Comparison of ENCODE assay signal across 8 cellular contexts in the genomic region with DNA sequence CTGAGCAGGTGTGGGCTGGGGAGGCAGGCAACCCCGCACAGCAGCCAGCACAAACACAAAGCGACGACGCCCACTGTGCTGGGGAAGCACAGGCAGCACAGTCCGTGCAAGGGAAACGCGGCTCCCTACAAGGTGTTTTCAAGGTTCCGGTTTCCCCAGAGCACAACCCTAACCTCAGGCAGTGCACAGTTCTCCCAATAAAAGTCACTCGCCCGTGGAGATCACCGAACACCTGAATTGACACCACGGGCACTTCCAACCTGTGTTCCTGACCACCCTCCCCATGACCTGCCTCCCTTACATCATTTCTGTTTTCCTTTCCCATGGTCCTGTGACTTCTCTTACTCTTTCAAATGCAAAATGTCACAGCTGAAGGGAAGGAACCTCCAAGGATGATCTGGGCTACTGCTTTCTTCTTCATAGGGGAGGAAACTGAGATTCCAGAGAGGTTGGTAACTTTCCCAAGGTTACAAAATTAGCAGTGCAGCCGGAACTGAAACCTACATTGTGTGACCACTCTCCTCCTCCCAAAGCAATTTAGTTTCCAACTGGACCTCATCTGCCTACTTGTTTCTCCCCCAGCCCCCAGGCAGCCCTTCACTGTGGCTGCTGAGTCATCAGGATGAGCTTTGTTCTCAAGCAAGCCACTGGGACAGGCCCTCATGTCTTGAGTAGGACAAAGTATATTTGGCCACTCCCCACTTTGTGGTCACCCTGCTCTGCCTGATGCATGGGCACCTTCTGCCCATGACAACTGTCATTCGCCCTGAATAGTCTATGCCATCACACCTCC.
DNase-seq lines count a peak whose midpoint lies in the region; ATAC-seq and TF ChIP-seq lines count a peak whose summit lies in the region.

No MANE protein-coding gene starts in this region.

- no peak overlapping the region for H4K12ac ChIP-seq in trophoblast cell (ENCODE audit: low read depth, low read length)

- no peaks in the 10 kb centered on the region for H3K27me3 Mint-ChIP-seq in activated CD4-positive, alpha-beta T cell treated with anti-CD3 and anti-CD28 coated beads, Interleukin-2, amount 10 ng/mL, durations not matched to agents 24 days and 14 days
- H3K27me3 Mint-ChIP-seq in brain: peaks cover 3% of the 10 kb centered on the region

- peaks cover 40% of the 10 kb centered on the region for H3K4me1 Mint-ChIP-seq in activated CD4-positive, alpha-beta T cell treated with anti-CD3 and anti-CD28 coated beads, Interleukin-2, amount 10 ng/mL, durations not matched to agents 24 days and 14 days
- peaks cover 22% of the 10 kb centered on the region for H3K4me1 Mint-ChIP-seq in brain

- peak overlapping the region; percentile 74 for H3K27ac Mint-ChIP-seq in activated CD4-positive, alpha-beta T cell treated with anti-CD3 and anti-CD28 coated beads, Interleukin-2, amount 10 ng/mL, durations not matched to agents 24 days and 14 days
- peak overlapping the region in 3 of 5 experiments; percentile 67 to 75 (median 70) for H3K27ac Mint-ChIP-seq in brain

- no peak for TF ChIP-seq POLR2A in vagina (IDR thresholded peaks at IDR 0.05)

- peaks cover 2% of the 10 kb centered on the region for H3K79me2 ChIP-seq in trophoblast cell (ENCODE audit: control insufficient read depth, insufficient read depth, low read length, poor library complexity)

- H3K9me3 Mint-ChIP-seq in activated CD4-positive, alpha-beta T cell treated with anti-CD3 and anti-CD28 coated beads, Interleukin-2, amount 10 ng/mL, durations not matched to agents 24 days and 14 days: no peaks in the 10 kb centered on the region
- peaks cover 0 to 6% (median 0%) of the 10 kb centered on the region in 5 experiments for H3K9me3 Mint-ChIP-seq in brain

- H2BK120ac ChIP-seq in trophoblast cell (ENCODE audit: insufficient read depth, low read length, poor library complexity): no peak overlapping the region

- H4K8ac ChIP-seq in trophoblast cell (ENCODE audit: low read depth, low read length): peak overlapping the region; percentile 13

- H3K27ac ChIP-seq in HUES64 (ENCODE audit: low read depth, low read length) (peak overlapping the region; percentile 81), trophoblast cell (ENCODE audit: low read depth, low read length) (peak overlapping the region; percentile 20), vagina (no peak overlapping the region)

- no peak overlapping the region for H2BK5ac ChIP-seq in trophoblast cell (ENCODE audit: low read depth, low read length, poor library complexity)

- H3K4ac ChIP-seq in trophoblast cell (ENCODE audit: low read depth, low read length): no peak overlapping the region

- H3K4me3 Mint-ChIP-seq in activated CD4-positive, alpha-beta T cell treated with anti-CD3 and anti-CD28 coated beads, Interleukin-2, amount 10 ng/mL, durations not matched to agents 24 days and 14 days: no peak overlapping the region
- H3K4me3 Mint-ChIP-seq in brain: no peak overlapping the region

- no peak for DNase-seq in activated CD4-positive, alpha-beta T cell treated with anti-CD3 and anti-CD28 coated beads, Interleukin-2, amount 10 ng/mL, durations not matched to agents 24 days and 14 days
- no peak for DNase-seq in activated CD4-positive, alpha-beta T cell treated with anti-CD3 and anti-CD28 coated beads, Interleukin-2, amount 50 U/mL, for 4 hours
- DNase-seq in trophoblast cell: peak; percentile 15 to 22
- DNase-seq in cortex of kidney (lab: John Stamatoyannopoulos, UW): no peak
- no peak for DNase-seq in vagina (ENCODE audit: extremely low spot score in 2 of 2)

- no peak overlapping the region for H2BK12ac ChIP-seq in trophoblast cell (ENCODE audit: low read length)

- ATAC-seq in HG02885 (IDR thresholded peaks at IDR 0.05; ENCODE audit: poor library complexity, unreplicated experiment): no peak

- H3K18ac ChIP-seq in trophoblast cell (ENCODE audit: low read length): peak overlapping the region; percentile 7

- intact Hi-C loops in activated CD4-positive, alpha-beta T cell treated with anti-CD3 and anti-CD28 coated beads, Interleukin-2, amount 10 ng/mL, durations not matched to agents 24 days and 14 days (cut with micrococcal nuclease): no loop called here
- intact Hi-C loops in vagina (cut with DNase I): no loop called here

- H3K27me3 ChIP-seq in HUES64 (ENCODE audit: insufficient read depth, low read length) (no peaks in the 10 kb centered on the region), trophoblast cell (ENCODE audit: insufficient read depth, low read length) (no peaks in the 10 kb centered on the region), vagina (no peaks in the 10 kb centered on the region)

- H3K36me3 ChIP-seq in HUES64 (ENCODE audit: insufficient read depth, low read length) (no peaks in the 10 kb centered on the region), trophoblast cell (ENCODE audit: control insufficient read depth in 1 of 2, insufficient read depth in 2 of 2, low read length in 2 of 2) (no peaks in the 10 kb centered on the region), vagina (no peaks in the 10 kb centered on the region)

- H2AFZ ChIP-seq in trophoblast cell (ENCODE audit: insufficient read depth, low read length, poor library complexity): no peak overlapping the region

- no peak overlapping the region for H3K4me2 ChIP-seq in trophoblast cell (ENCODE audit: low read length)

- H4K91ac ChIP-seq in trophoblast cell (ENCODE audit: low read depth, low read length): no peak overlapping the region

- no peak overlapping the region for H2AK5ac ChIP-seq in trophoblast cell (ENCODE audit: low read length)

- H3K4me1 ChIP-seq in HUES64 (ENCODE audit: insufficient read depth, low read length): peaks cover 15% of the 10 kb centered on the region
- H3K4me1 ChIP-seq in trophoblast cell (ENCODE audit: control insufficient read depth in 1 of 2, insufficient read depth in 2 of 2, low read length in 2 of 2): peaks cover 9% of the 10 kb centered on the region in 2 experiments
- peaks cover 9% of the 10 kb centered on the region for H3K4me1 ChIP-seq in vagina

- H3K14ac ChIP-seq in trophoblast cell (ENCODE audit: low read length): peak overlapping the region; percentile 14

- TF ChIP-seq CTCF in brain (conservative IDR thresholded peaks at IDR 0.05): no peak
- no peak for TF ChIP-seq CTCF in vagina (IDR thresholded peaks at IDR 0.05)

- peaks cover 3% of the 10 kb centered on the region for H3K79me1 ChIP-seq in trophoblast cell (ENCODE audit: low read length)

- H3K9me3 ChIP-seq in HUES64 (ENCODE audit: insufficient read depth, low read depth, low read length) (no peaks in the 10 kb centered on the region), trophoblast cell (ENCODE audit: insufficient read depth, low read depth, low read length) (no peaks in the 10 kb centered on the region), vagina (no peaks in the 10 kb centered on the region)

- peaks cover 47% of the 10 kb centered on the region for H3K36me3 Mint-ChIP-seq in activated CD4-positive, alpha-beta T cell treated with anti-CD3 and anti-CD28 coated beads, Interleukin-2, amount 10 ng/mL, durations not matched to agents 24 days and 14 days (ENCODE audit: low read depth)
- peaks cover 83% of the 10 kb centered on the region for H3K36me3 Mint-ChIP-seq in brain

- H3K23ac ChIP-seq in trophoblast cell (ENCODE audit: low read length): peak overlapping the region; percentile 78

- WGBS in HUES64: 36% methylated on average over 14 of the region's 14 CpGs
- WGBS in trophoblast cell (ENCODE audit: extremely low coverage, insufficient coverage, insufficient read length): no CpG with 5 or more reads among the region's 14 CpGs

- H3K9ac ChIP-seq in HUES64 (ENCODE audit: low read depth, low read length): peak overlapping the region; percentile 1; the same call in 1 of the 2 replicates
- peak overlapping the region; percentile 37 for H3K9ac ChIP-seq in trophoblast cell (ENCODE audit: low read length)

- no peak overlapping the region for H3K4me3 ChIP-seq in HUES64 (ENCODE audit: low read length)
- no peak overlapping the region for H3K4me3 ChIP-seq in trophoblast cell (ENCODE audit: low read depth, low read length)
- no peak overlapping the region for H3K4me3 ChIP-seq in vagina

Comparison
In these comparisons a context has a peak if more than half of its experiments do, and no peak if none do; other contexts are left out.
1. DNase-seq: peak in trophoblast cell (2 of 2); none in activated CD4-positive, alpha-beta T cell treated with anti-CD3 and anti-CD28 coated beads, Interleukin-2, amount 10 ng/mL, durations not matched to agents 24 days and 14 days (single experiment), activated CD4-positive, alpha-beta T cell treated with anti-CD3 and anti-CD28 coated beads, Interleukin-2, amount 50 U/mL, for 4 hours (0 of 2), cortex of kidney (single experiment) and vagina (0 of 2).